In the genomic region with DNA sequence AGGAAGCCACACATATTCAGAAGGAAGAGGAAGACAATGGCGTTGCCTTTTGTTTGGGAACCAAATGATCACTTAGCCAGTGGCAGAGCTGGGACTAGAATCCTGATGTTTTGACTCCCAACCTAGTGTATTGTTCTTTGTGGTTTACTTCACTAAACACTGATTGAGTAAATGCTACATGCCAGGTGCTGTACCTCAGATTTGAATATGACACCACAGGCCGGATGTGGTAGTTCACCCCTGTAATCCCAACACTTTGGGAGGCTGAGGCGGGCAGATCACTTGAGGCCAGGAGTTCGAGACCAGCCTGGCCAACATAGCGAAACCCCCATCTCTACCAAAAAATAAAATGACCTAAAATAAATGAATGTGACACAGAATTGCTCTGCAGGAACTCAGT, we compare ENCODE assay signal across 17 cellular contexts. TPM values are rescaled to one million over a fixed set of nuclear protein-coding genes. Genes with fewer than 3 reads are reported as not detected.
DNase-seq lines count a peak whose midpoint lies in the region; ATAC-seq and TF ChIP-seq lines count a peak whose summit lies in the region.
"Had no signal": no experiment of that assay in that cellular context is flagged by ENCODE, and none has a peak within 500 bp of the region (broad histone marks: within the 10 kb centered on the region; RNA-seq: fewer than 3 reads in every experiment).

No MANE protein-coding gene starts in this region.

- no peaks in the 10 kb centered on the region for H3K4me1 ChIP-seq in right atrium auricular region
- H3K4me1 ChIP-seq: A549, gastrocnemius medialis had no signal

- H3K9me3 ChIP-seq in right atrium auricular region: no peaks in the 10 kb centered on the region
- H3K9me3 ChIP-seq: A549, gastrocnemius medialis had no signal

- POLR2A ChIA-PET in WTC11 (lab: Charles Lee): no interaction called here
- POLR2A ChIA-PET in naive thymus-derived CD8-positive, alpha-beta T cell (lab: Charles Lee): interaction anchor here (1.6 kb wide), 1 partner anchor 89 kb away, joined by 4 read pairs; the partner anchor contains the start of gene RPL39

- peaks cover 8% of the 10 kb centered on the region for H3K36me3 ChIP-seq in right atrium auricular region

- ATAC-seq in WTC11: no peak
- ATAC-seq in naive thymus-derived CD8-positive, alpha-beta T cell: no peak
- ATAC-seq in GM19395 (IDR thresholded peaks at IDR 0.05; ENCODE audit: unreplicated experiment): no peak

- CTCF ChIA-PET in activated naive CD4-positive, alpha-beta T cell treated with anti-CD3 and anti-CD28 coated beads for 36 hours (lab: Charles Lee): interaction anchor here (0.6 to 0.9 kb wide), 3 partner anchors 12 to 151 kb away, joined by 3 to 4 read pairs (median 4); no protein-coding TSS in a partner anchor
- CTCF ChIA-PET in WTC11 (lab: Charles Lee): interaction anchor here (0.5 to 1.0 kb wide), 5 partner anchors 16 to 188 kb away, joined by 3 read pairs; partner anchors contain the start of genes AKAP14, RPL39 and UPF3B

- peak; percentile 39 for DNase-seq in activated naive CD4-positive, alpha-beta T cell treated with anti-CD3 and anti-CD28 coated beads for 36 hours
- no peak for DNase-seq in activated naive CD4-positive, alpha-beta T cell (lab: John Stamatoyannopoulos, UW)
- DNase-seq in H4 (ENCODE audit: low spot score): peak; percentile 7
- no peak for DNase-seq in WTC11 (ENCODE audit: low spot score)
- DNase-seq in naive thymus-derived CD8-positive, alpha-beta T cell: peak in 1 of 10 donors; percentile 11
- DNase-seq in right atrium auricular region (ENCODE audit: low spot score): no peak
- DNase-seq in AML-193 (lab: John Stamatoyannopoulos, UW): no peak
- DNase-seq: gastrocnemius medialis, NCI-H1417 treated with DMSO at 0.1 percent for 48 hours, NCI-H446 treated with DMSO at 0.1 percent for 48 hours had no signal

- H3K27ac Mint-ChIP-seq in activated naive CD4-positive, alpha-beta T cell treated with anti-CD3 and anti-CD28 coated beads for 36 hours: no peak overlapping the region
- H3K27ac Mint-ChIP-seq in WTC11: peak overlapping the region; percentile 74
- H3K27ac Mint-ChIP-seq in naive thymus-derived CD8-positive, alpha-beta T cell: peak overlapping the region in 9 of 10 donors; percentile 56 to 90 (median 80)
- H3K27ac Mint-ChIP-seq: activated T-cell treated with anti-CD3 and anti-CD28 coated beads, Interleukin-2, amount 50 U/mL, for 72 hours had no signal

- no peaks in the 10 kb centered on the region for H3K27me3 Mint-ChIP-seq in activated naive CD4-positive, alpha-beta T cell treated with anti-CD3 and anti-CD28 coated beads for 36 hours (ENCODE audit: low read depth)
- H3K27me3 Mint-ChIP-seq in WTC11 (ENCODE audit: low read depth): no peaks in the 10 kb centered on the region
- no peaks in the 10 kb centered on the region for H3K27me3 Mint-ChIP-seq in naive thymus-derived CD8-positive, alpha-beta T cell
- H3K27me3 Mint-ChIP-seq: brain had no signal

- no peaks in the 10 kb centered on the region for H3K27me3 ChIP-seq in right atrium auricular region
- H3K27me3 ChIP-seq: gastrocnemius medialis had no signal

- H3K27ac ChIP-seq in right atrium auricular region: no peak overlapping the region
- H3K27ac ChIP-seq: A549, gastrocnemius medialis had no signal

- no peak for TF ChIP-seq CTCF in WTC11 (IDR thresholded peaks at IDR 0.05)
- no peak for TF ChIP-seq CTCF in right atrium auricular region (IDR thresholded peaks at IDR 0.05)

- intact Hi-C loops in activated naive CD4-positive, alpha-beta T cell treated with anti-CD3 and anti-CD28 coated beads for 36 hours (cut with micrococcal nuclease): loop anchor here (1.0 kb wide), 2 partner anchors 9 to 89 kb away; partner anchors contain the start of genes NDUFA1, RNF113A and RPL39

- H3K4me3 ChIP-seq in right atrium auricular region: no peak overlapping the region
- H3K4me3 ChIP-seq: A549, gastrocnemius medialis, smooth muscle cell had no signal

- H3K9me3 Mint-ChIP-seq in activated naive CD4-positive, alpha-beta T cell treated with anti-CD3 and anti-CD28 coated beads for 36 hours: no peaks in the 10 kb centered on the region
- no peaks in the 10 kb centered on the region for H3K9me3 Mint-ChIP-seq in WTC11
- H3K9me3 Mint-ChIP-seq in naive thymus-derived CD8-positive, alpha-beta T cell: no peaks in the 10 kb centered on the region
- H3K9me3 Mint-ChIP-seq: activated T-cell treated with anti-CD3 and anti-CD28 coated beads, Interleukin-2, amount 50 U/mL, for 72 hours had no signal

- no peak overlapping the region for H3K4me3 Mint-ChIP-seq in activated naive CD4-positive, alpha-beta T cell treated with anti-CD3 and anti-CD28 coated beads for 36 hours
- H3K4me3 Mint-ChIP-seq in WTC11: no peak overlapping the region
- peak overlapping the region in 1 of 10 donors; percentile 12 for H3K4me3 Mint-ChIP-seq in naive thymus-derived CD8-positive, alpha-beta T cell

- peaks cover 3% of the 10 kb centered on the region for H3K36me3 Mint-ChIP-seq in activated naive CD4-positive, alpha-beta T cell treated with anti-CD3 and anti-CD28 coated beads for 36 hours (ENCODE audit: low read depth)
- peaks cover 15% of the 10 kb centered on the region for H3K36me3 Mint-ChIP-seq in WTC11
- H3K36me3 Mint-ChIP-seq in naive thymus-derived CD8-positive, alpha-beta T cell: peaks cover 0 to 18% (median 0%) of the 10 kb centered on the region in 3 donors

- H3K4me1 Mint-ChIP-seq in activated naive CD4-positive, alpha-beta T cell treated with anti-CD3 and anti-CD28 coated beads for 36 hours (ENCODE audit: low read depth): peaks cover 15% of the 10 kb centered on the region
- no peaks in the 10 kb centered on the region for H3K4me1 Mint-ChIP-seq in WTC11
- peaks cover 2 to 28% (median 27%) of the 10 kb centered on the region in 4 donors for H3K4me1 Mint-ChIP-seq in naive thymus-derived CD8-positive, alpha-beta T cell
- H3K4me1 Mint-ChIP-seq: brain had no signal

TF ChIP-seq in WTC11, 78 proteins besides CTCF, POLR2A, EP300 and RAD21 (continues in another document):
- no peak for TF ChIP-seq ZNF317 (CRISPR knock-in tag; IDR thresholded peaks at IDR 0.05; ENCODE audit: borderline replicate concordance, low read depth)
- no peak for TF ChIP-seq NR1H2 (CRISPR knock-in tag; IDR thresholded peaks at IDR 0.05)
- no peak for TF ChIP-seq SMAD3 (CRISPR knock-in tag; IDR thresholded peaks at IDR 0.05; ENCODE audit: borderline replicate concordance)
- TF ChIP-seq ZNF263 (CRISPR knock-in tag; IDR thresholded peaks at IDR 0.05; ENCODE audit: low read depth): no peak
- TF ChIP-seq, protein P1, sequence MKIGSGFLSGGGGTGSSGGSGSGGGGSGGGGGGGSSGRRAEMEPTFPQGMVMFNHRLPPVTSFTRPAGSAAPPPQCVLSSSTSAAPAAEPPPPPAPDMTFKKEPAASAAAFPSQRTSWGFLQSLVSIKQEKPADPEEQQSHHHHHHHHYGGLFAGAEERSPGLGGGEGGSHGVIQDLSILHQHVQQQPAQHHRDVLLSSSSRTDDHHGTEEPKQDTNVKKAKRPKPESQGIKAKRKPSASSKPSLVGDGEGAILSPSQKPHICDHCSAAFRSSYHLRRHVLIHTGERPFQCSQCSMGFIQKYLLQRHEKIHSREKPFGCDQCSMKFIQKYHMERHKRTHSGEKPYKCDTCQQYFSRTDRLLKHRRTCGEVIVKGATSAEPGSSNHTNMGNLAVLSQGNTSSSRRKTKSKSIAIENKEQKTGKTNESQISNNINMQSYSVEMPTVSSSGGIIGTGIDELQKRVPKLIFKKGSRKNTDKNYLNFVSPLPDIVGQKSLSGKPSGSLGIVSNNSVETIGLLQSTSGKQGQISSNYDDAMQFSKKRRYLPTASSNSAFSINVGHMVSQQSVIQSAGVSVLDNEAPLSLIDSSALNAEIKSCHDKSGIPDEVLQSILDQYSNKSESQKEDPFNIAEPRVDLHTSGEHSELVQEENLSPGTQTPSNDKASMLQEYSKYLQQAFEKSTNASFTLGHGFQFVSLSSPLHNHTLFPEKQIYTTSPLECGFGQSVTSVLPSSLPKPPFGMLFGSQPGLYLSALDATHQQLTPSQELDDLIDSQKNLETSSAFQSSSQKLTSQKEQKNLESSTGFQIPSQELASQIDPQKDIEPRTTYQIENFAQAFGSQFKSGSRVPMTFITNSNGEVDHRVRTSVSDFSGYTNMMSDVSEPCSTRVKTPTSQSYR (CRISPR knock-in tag; IDR thresholded peaks at IDR 0.05): no peak

RNA-seq across cellular contexts. Expression of gene NDUFA1, which starts 8.4 kb away (rescaled TPM):
- 100 to 1,000 TPM; 105 to 107 TPM for total RNA-seq in activated naive CD4-positive, alpha-beta T cell treated with anti-CD3 and anti-CD28 coated beads for 36 hours
- total RNA-seq in H4 (2014; rRNA removed; shearing (Covaris generic)): 163 and 188 TPM in 2 replicates
- 84.3 to 89.9 TPM (median 89.4 TPM) in 3 replicates for total RNA-seq in WTC11 (2021)
- total RNA-seq in naive thymus-derived CD8-positive, alpha-beta T cell: 10 to 100 TPM; 52.6 to 54.9 TPM
- polyA plus RNA-seq in naive thymus-derived CD8-positive, alpha-beta T cell: 100 to 1,000 TPM; 277 to 382 (median 308) TPM
- 100 to 1,000 TPM; 202 to 222 TPM for total RNA-seq in right atrium auricular region

RNA-seq across cellular contexts. Expression of gene RNF113A, which starts 8.5 kb away (rescaled TPM):
- 10 to 100 TPM; 20.8 to 22.0 TPM for total RNA-seq in activated naive CD4-positive, alpha-beta T cell treated with anti-CD3 and anti-CD28 coated beads for 36 hours
- 27.4 and 27.5 TPM in 2 replicates for total RNA-seq in H4 (2014; rRNA removed; shearing (Covaris generic))
- total RNA-seq in WTC11 (2021) (16.5 to 16.9 TPM (median 16.6 TPM) in 3 replicates), right atrium auricular region (10 to 100 TPM in 1 of 2 donors, 1 to 10 TPM in 1; 9.8 to 10.6 TPM)
- total RNA-seq in naive thymus-derived CD8-positive, alpha-beta T cell: 10 to 100 TPM; 40.6 to 41.4 TPM
- polyA plus RNA-seq in naive thymus-derived CD8-positive, alpha-beta T cell: 10 to 100 TPM; 48.8 to 69.5 (median 51.3) TPM

RNA-seq across cellular contexts. Expression of gene AKAP14, which starts 15.6 kb away (rescaled TPM):
- total RNA-seq in activated naive CD4-positive, alpha-beta T cell treated with anti-CD3 and anti-CD28 coated beads for 36 hours: not detected
- total RNA-seq in H4 (2014; rRNA removed; shearing (Covaris generic)): not detected in 2 replicates
- 0.85 to 1.6 TPM in 2 of 3 replicates, not detected in the other for total RNA-seq in WTC11 (2021)
- total RNA-seq in naive thymus-derived CD8-positive, alpha-beta T cell: not detected
- not detected for polyA plus RNA-seq in naive thymus-derived CD8-positive, alpha-beta T cell
- not detected for total RNA-seq in right atrium auricular region
- total RNA-seq: activated T-cell treated with anti-CD3 and anti-CD28 coated beads, Interleukin-2, amount 50 U/mL, for 72 hours; Calu3; gastrocnemius medialis; omental fat pad; smooth muscle cell had no signal
- polyA plus RNA-seq: A549 had no signal

RNA-seq across cellular contexts. Expression of gene UPF3B, which starts 27.3 kb away (rescaled TPM):
- total RNA-seq in activated naive CD4-positive, alpha-beta T cell treated with anti-CD3 and anti-CD28 coated beads for 36 hours: 10 to 100 TPM; 21.5 to 22.2 TPM
- 1.5 and 3.7 TPM in 2 replicates for total RNA-seq in H4 (2014; rRNA removed; shearing (Covaris generic))
- total RNA-seq in WTC11 (2021) (19.2 to 23.1 TPM (median 23.0 TPM) in 3 replicates), right atrium auricular region (1 to 10 TPM; 1.1 to 2.3 TPM)
- total RNA-seq in naive thymus-derived CD8-positive, alpha-beta T cell: 10 to 100 TPM; 14.0 to 16.8 TPM
- polyA plus RNA-seq in naive thymus-derived CD8-positive, alpha-beta T cell: 10 to 100 TPM in 1 of 3 donors, 1 to 10 TPM in 2; 8.6 to 11.0 (median 9.2) TPM

Comparison
In these comparisons a context has a peak if more than half of its experiments do, and no peak if none do; other contexts are left out.
1. DNase-seq: peak in activated naive CD4-positive, alpha-beta T cell treated with anti-CD3 and anti-CD28 coated beads for 36 hours (single experiment) and H4 (single experiment); none in activated naive CD4-positive, alpha-beta T cell (0 of 4), WTC11 (single experiment), right atrium auricular region (single experiment) and AML-193 (0 of 2).